ENCODE assay signal across 10 cellular contexts in genomic region chr4:8409271-8410065, GRCh38. TPM values are rescaled to one million over a fixed set of nuclear protein-coding genes. Genes with fewer than 3 reads are reported as not detected.
A peak's percentile ranks its signal among the peaks of the same experiment; 100 is the strongest.
DNase-seq lines count a peak whose midpoint lies in the region; ATAC-seq and TF ChIP-seq lines count a peak whose summit lies in the region.
"Had no signal": no experiment of that assay in that cellular context is flagged by ENCODE, and none has a peak within 500 bp of the region (broad histone marks: within the 10 kb centered on the region; RNA-seq: fewer than 3 reads in every experiment).

No MANE protein-coding gene starts in this region.

- peaks cover 77% of the 10 kb centered on the region for H3K36me3 ChIP-seq in suprapubic skin

- H3K36me3 Mint-ChIP-seq in Calu3 (ENCODE audit: insufficient read depth, unreplicated experiment) = peaks cover 10% of the 10 kb centered on the region

- peaks cover 2% of the 10 kb centered on the region for H3K9me3 Mint-ChIP-seq in Calu3 (ENCODE audit: low read depth, unreplicated experiment)

- intact Hi-C loops in Calu3 (cut with micrococcal nuclease; ENCODE audit: unreplicated experiment) = no loop called here

- no peak for TF ChIP-seq CTCF in fibroblast of pulmonary artery (IDR thresholded peaks at IDR 0.05; ENCODE audit: low read length, missing control alignments)
- TF ChIP-seq CTCF in Calu3 (IDR thresholded peaks at IDR 0.05; ENCODE audit: unreplicated experiment) = no peak
- no peak for TF ChIP-seq CTCF in suprapubic skin (IDR thresholded peaks at IDR 0.05)

- no peak for TF ChIP-seq EP300 in suprapubic skin (IDR thresholded peaks at IDR 0.05)

- no peaks in the 10 kb centered on the region for H3K9me3 ChIP-seq in suprapubic skin

- no peaks in the 10 kb centered on the region for H3K27me3 ChIP-seq in suprapubic skin

- peaks cover 15% of the 10 kb centered on the region for H3K4me1 ChIP-seq in suprapubic skin

- H3K4me3 Mint-ChIP-seq in Calu3 (ENCODE audit: low read depth, unreplicated experiment) = no peak overlapping the region
- H3K4me3 Mint-ChIP-seq: activated naive CD8-positive, alpha-beta T cell had no signal

- no peak overlapping the region for H3K27ac ChIP-seq in suprapubic skin
- H3K27ac ChIP-seq: HL-60 had no signal

- no peaks in the 10 kb centered on the region for H3K4me1 Mint-ChIP-seq in Calu3 (ENCODE audit: low read depth, unreplicated experiment)

- 78% methylated on average over 17 of the region's 17 CpGs for WGBS in suprapubic skin

- H3K4me3 ChIP-seq in fibroblast of pulmonary artery (replicated peaks; ENCODE audit: low read depth, low read length) = no peak overlapping the region
- no peak overlapping the region for H3K4me3 ChIP-seq in suprapubic skin

- TF ChIP-seq POLR2A in suprapubic skin (IDR thresholded peaks at IDR 0.05) = no peak

- BruUV-seq in Calu3 (replicated peaks; lab: Mats Ljungman, UMichigan) = no TSS peak

- DNase-seq in NCI-H82 (lab: John Stamatoyannopoulos, UW) (peak; percentile 36), NCI-H82 treated with DMSO at 0.1 percent for 48 hours (lab: John Stamatoyannopoulos, UW; ENCODE audit: unreplicated experiment) (no peak), fibroblast of pulmonary artery (ENCODE audit: low read depth) (peak; percentile 18), Calu3 (no peak), suprapubic skin (ENCODE audit: low spot score in 2 of 2) (no peak)
- peak; percentile 58 for DNase-seq in activated CD4-positive, alpha-beta T cell treated with anti-CD3 and anti-CD28 coated beads, Interleukin-2, amount 50 U/mL, for 1 hour
- peak; percentile 56 to 73 for DNase-seq in stimulated activated CD8-positive, alpha-beta memory T cell treated with anti-CD3 and anti-CD28 coated beads, Interleukin-7, amount 100 ng/mL, for 4 hours (ENCODE audit: low read depth in 2 of 2)

- CTCF ChIA-PET in Calu3 (lab: Charles Lee) = interaction anchor here (0.7 kb wide), 1 partner anchor 135 kb away, joined by 4 read pairs; no protein-coding TSS in a partner anchor

- no peak overlapping the region for H3K27ac Mint-ChIP-seq in Calu3 (ENCODE audit: unreplicated experiment)
- H3K27ac Mint-ChIP-seq: activated naive CD8-positive, alpha-beta T cell had no signal

- no peak for ATAC-seq in GM19452 (IDR thresholded peaks at IDR 0.05; ENCODE audit: unreplicated experiment)

- no peaks in the 10 kb centered on the region for H3K27me3 Mint-ChIP-seq in Calu3 (ENCODE audit: unreplicated experiment)
- H3K27me3 Mint-ChIP-seq: activated naive CD8-positive, alpha-beta T cell had no signal

RNA-seq across cellular contexts. Expression of gene ACOX3, which starts 31.1 kb away (rescaled TPM):
- total RNA-seq in Calu3 (2022) (11.0 and 12.1 TPM in 2 replicates), suprapubic skin (10 to 100 TPM; 33.9 to 73.5 (median 54.3) TPM)

RNA-seq across cellular contexts. Expression of gene TRMT44, which starts 31.1 kb away (rescaled TPM):
- total RNA-seq in Calu3 (2022) = 21.5 and 37.6 TPM in 2 replicates
- 10 to 100 TPM; 30.8 to 60.0 (median 46.1) TPM for total RNA-seq in suprapubic skin

Comparison
In these comparisons a context has a peak if more than half of its experiments do, and no peak if none do; other contexts are left out.
1. DNase-seq: peak in NCI-H82 (single experiment), activated CD4-positive, alpha-beta T cell treated with anti-CD3 and anti-CD28 coated beads, Interleukin-2, amount 50 U/mL, for 1 hour (single experiment), fibroblast of pulmonary artery (single experiment) and stimulated activated CD8-positive, alpha-beta memory T cell treated with anti-CD3 and anti-CD28 coated beads, Interleukin-7, amount 100 ng/mL, for 4 hours (2 of 2); none in NCI-H82 treated with DMSO at 0.1 percent for 48 hours (single experiment), Calu3 (single experiment) and suprapubic skin (0 of 2).